Comparison of ENCODE assay signal across 1 cellular context in the genomic region with DNA sequence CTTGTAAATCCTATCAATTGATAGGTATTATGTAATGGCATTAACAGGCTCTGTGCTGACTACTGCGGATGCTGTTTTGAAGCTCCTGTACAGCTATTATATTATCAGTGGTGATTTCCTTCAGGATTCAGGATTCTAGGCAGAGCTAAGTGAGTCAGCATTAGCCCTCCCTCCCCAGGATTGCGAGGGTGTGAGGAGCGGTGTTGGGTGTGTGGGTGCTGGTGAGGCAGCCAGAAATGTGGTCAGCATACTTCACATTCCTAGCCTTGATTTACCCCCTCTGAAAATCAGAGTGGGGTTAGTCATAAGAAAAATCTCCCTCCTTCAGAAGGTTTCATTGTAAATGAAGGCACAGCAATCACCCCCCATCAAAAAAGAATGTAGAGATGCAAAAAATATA.
TF ChIP-seq lines count a peak whose summit lies in the region.

No MANE protein-coding gene starts in this region.

TF ChIP-seq in GM23338, 12 proteins besides CTCF, POLR2A, EP300 and RAD21 (continued from another document):
- TF ChIP-seq, protein P1, sequence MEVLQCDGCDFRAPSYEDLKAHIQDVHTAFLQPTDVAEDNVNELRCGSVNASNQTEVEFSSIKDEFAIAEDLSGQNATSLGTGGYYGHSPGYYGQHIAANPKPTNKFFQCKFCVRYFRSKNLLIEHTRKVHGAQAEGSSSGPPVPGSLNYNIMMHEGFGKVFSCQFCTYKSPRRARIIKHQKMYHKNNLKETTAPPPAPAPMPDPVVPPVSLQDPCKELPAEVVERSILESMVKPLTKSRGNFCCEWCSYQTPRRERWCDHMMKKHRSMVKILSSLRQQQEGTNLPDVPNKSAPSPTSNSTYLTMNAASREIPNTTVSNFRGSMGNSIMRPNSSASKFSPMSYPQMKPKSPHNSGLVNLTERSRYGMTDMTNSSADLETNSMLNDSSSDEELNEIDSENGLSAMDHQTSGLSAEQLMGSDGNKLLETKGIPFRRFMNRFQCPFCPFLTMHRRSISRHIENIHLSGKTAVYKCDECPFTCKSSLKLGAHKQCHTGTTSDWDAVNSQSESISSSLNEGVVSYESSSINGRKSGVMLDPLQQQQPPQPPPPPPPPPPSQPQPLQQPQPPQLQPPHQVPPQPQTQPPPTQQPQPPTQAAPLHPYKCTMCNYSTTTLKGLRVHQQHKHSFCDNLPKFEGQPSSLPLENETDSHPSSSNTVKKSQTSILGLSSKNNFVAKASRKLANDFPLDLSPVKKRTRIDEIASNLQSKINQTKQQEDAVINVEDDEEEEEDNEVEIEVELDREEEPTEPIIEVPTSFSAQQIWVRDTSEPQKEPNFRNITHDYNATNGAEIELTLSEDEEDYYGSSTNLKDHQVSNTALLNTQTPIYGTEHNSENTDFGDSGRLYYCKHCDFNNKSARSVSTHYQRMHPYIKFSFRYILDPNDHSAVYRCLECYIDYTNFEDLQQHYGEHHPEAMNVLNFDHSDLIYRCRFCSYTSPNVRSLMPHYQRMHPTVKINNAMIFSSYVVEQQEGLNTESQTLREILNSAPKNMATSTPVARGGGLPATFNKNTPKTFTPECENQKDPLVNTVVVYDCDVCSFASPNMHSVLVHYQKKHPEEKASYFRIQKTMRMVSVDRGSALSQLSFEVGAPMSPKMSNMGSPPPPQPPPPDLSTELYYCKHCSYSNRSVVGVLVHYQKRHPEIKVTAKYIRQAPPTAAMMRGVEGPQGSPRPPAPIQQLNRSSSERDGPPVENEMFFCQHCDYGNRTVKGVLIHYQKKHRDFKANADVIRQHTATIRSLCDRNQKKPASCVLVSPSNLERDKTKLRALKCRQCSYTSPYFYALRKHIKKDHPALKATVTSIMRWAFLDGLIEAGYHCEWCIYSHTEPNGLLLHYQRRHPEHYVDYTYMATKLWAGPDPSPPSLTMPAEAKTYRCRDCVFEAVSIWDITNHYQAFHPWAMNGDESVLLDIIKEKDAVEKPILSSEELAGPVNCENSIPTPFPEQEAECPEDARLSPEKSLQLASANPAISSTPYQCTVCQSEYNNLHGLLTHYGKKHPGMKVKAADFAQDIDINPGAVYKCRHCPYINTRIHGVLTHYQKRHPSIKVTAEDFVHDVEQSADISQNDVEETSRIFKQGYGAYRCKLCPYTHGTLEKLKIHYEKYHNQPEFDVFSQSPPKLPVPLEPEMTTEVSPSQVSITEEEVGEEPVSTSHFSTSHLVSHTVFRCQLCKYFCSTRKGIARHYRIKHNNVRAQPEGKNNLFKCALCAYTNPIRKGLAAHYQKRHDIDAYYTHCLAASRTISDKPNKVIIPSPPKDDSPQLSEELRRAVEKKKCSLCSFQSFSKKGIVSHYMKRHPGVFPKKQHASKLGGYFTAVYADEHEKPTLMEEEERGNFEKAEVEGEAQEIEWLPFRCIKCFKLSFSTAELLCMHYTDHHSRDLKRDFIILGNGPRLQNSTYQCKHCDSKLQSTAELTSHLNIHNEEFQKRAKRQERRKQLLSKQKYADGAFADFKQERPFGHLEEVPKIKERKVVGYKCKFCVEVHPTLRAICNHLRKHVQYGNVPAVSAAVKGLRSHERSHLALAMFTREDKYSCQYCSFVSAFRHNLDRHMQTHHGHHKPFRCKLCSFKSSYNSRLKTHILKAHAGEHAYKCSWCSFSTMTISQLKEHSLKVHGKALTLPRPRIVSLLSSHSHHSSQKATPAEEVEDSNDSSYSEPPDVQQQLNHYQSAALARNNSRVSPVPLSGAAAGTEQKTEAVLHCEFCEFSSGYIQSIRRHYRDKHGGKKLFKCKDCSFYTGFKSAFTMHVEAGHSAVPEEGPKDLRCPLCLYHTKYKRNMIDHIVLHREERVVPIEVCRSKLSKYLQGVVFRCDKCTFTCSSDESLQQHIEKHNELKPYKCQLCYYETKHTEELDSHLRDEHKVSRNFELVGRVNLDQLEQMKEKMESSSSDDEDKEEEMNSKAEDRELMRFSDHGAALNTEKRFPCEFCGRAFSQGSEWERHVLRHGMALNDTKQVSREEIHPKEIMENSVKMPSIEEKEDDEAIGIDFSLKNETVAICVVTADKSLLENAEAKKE (CRISPR knock-in tag; IDR thresholded peaks at IDR 0.05): no peak
- TF ChIP-seq ZNF331 (CRISPR knock-in tag; IDR thresholded peaks at IDR 0.05; ENCODE audit: low read depth): no peak
- TF ChIP-seq, protein P2, sequence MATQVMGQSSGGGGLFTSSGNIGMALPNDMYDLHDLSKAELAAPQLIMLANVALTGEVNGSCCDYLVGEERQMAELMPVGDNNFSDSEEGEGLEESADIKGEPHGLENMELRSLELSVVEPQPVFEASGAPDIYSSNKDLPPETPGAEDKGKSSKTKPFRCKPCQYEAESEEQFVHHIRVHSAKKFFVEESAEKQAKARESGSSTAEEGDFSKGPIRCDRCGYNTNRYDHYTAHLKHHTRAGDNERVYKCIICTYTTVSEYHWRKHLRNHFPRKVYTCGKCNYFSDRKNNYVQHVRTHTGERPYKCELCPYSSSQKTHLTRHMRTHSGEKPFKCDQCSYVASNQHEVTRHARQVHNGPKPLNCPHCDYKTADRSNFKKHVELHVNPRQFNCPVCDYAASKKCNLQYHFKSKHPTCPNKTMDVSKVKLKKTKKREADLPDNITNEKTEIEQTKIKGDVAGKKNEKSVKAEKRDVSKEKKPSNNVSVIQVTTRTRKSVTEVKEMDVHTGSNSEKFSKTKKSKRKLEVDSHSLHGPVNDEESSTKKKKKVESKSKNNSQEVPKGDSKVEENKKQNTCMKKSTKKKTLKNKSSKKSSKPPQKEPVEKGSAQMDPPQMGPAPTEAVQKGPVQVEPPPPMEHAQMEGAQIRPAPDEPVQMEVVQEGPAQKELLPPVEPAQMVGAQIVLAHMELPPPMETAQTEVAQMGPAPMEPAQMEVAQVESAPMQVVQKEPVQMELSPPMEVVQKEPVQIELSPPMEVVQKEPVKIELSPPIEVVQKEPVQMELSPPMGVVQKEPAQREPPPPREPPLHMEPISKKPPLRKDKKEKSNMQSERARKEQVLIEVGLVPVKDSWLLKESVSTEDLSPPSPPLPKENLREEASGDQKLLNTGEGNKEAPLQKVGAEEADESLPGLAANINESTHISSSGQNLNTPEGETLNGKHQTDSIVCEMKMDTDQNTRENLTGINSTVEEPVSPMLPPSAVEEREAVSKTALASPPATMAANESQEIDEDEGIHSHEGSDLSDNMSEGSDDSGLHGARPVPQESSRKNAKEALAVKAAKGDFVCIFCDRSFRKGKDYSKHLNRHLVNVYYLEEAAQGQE (IDR thresholded peaks at IDR 0.05; ENCODE audit: unreplicated experiment): no peak
